Comparison of ENCODE assay signal across 17 cellular contexts in genomic region chr21:22536511-22536910, GRCh38.
DNase-seq lines count a peak whose midpoint lies in the region; ATAC-seq, FAIRE-seq and TF ChIP-seq lines count a peak whose summit lies in the region.
"Had no signal": no experiment of that assay in that cellular context is flagged by ENCODE, and none has a peak within 500 bp of the region (broad histone marks: within the 10 kb centered on the region; RNA-seq: fewer than 3 reads in every experiment).

No MANE protein-coding gene starts in this region.

- no TSS peak for BruUV-seq in HepG2 (replicated peaks; lab: Mats Ljungman, UMichigan)
- no TSS peak for BruUV-seq in K562 (replicated peaks; lab: Mats Ljungman, UMichigan)

- H2AFZ ChIP-seq in HepG2 (ENCODE audit: low read length), result no peak overlapping the region
- no peak overlapping the region for H2AFZ ChIP-seq in K562 (ENCODE audit: low read depth, low read length)

- H3K36me3 ChIP-seq in HepG2 (replicated peaks in 1 of 2; ENCODE audit: control insufficient read depth in 1 of 2, insufficient read depth in 2 of 2, low read length in 2 of 2) (no peaks in the 10 kb centered on the region), right lobe of liver (no peaks in the 10 kb centered on the region), K562 (ENCODE audit: control insufficient read depth, insufficient read depth, low read length) (no peaks in the 10 kb centered on the region)
- H3K36me3 ChIP-seq: heart left ventricle, pancreas, SJCRH30 had no signal

- H3K79me2 ChIP-seq in HepG2 (ENCODE audit: insufficient read depth, low read length) (no peaks in the 10 kb centered on the region), K562 (ENCODE audit: control insufficient read depth, insufficient read depth, low read length) (no peaks in the 10 kb centered on the region)

- H3K4me2 ChIP-seq in HepG2 (ENCODE audit: low read depth, low read length) (no peak overlapping the region), K562 (ENCODE audit: insufficient read depth, low read length) (no peak overlapping the region)

- no peak for TF ChIP-seq CTCF in HepG2 (CRISPR knock-in tag; IDR thresholded peaks at IDR 0.05)
- no peak for TF ChIP-seq CTCF in right lobe of liver (IDR thresholded peaks at IDR 0.05)
- no peak for TF ChIP-seq CTCF in K562 (IDR thresholded peaks at IDR 0.05 in 2 of 3, conservative IDR thresholded peaks at IDR 0.05 in 1 of 3; ENCODE audit: insufficient read depth in 2 of 3, low read depth in 1 of 3, low read length in 3 of 3)

- DNase-seq in HepG2 (ENCODE audit: low spot score), result no peak
- no peak for DNase-seq in right lobe of liver
- DNase-seq in NCI-H69 (lab: John Stamatoyannopoulos, UW), result peak; percentile 8
- peak in 1 of 4 experiments; percentile 1 for DNase-seq in K562 (ENCODE audit: extremely low read depth in 1 of 4, low spot score in 3 of 4)
- no peak for DNase-seq in NCI-H510A (lab: John Stamatoyannopoulos, UW)
- DNase-seq in kidney glomerular epithelial cell (lab: John Stamatoyannopoulos, UW), result no peak
- no peak for DNase-seq in frontal cortex (ENCODE audit: low spot score in 2 of 2)
- DNase-seq in NK-92 (lab: John Stamatoyannopoulos, UW; ENCODE audit: unreplicated experiment), result no peak
- DNase-seq: activated CD8-positive, alpha-beta memory T cell treated with anti-CD3 and anti-CD28 coated beads, Interleukin-2, amount 10 ng/mL, durations not matched to agents 7 days and 5 days; HCEC 1CT; heart left ventricle; NCI-H187 treated with DMSO at 0.1 percent for 48 hours; pancreas; SJCRH30; stimulated activated CD4-positive, alpha-beta T cell treated with anti-CD3 and anti-CD28 coated beads, Interleukin-12 subunit alpha, Interleukin-12 subunit beta, amount 100 ng/mL, for 4 hours; substantia nigra had no signal

- ATAC-seq in HepG2 (no peak), right lobe of liver (no peak), K562 (no peak)
- ATAC-seq: activated CD8-positive, alpha-beta memory T cell treated with anti-CD3 and anti-CD28 coated beads, Interleukin-2, amount 10 ng/mL, durations not matched to agents 7 days and 5 days; heart left ventricle; pancreas had no signal

- no peaks in the 10 kb centered on the region for H4K20me1 ChIP-seq in HepG2 (ENCODE audit: insufficient read depth, low read length)
- no peaks in the 10 kb centered on the region for H4K20me1 ChIP-seq in K562 (replicated peaks; ENCODE audit: control insufficient read depth, insufficient read depth, low read length)

- H3K27me3 ChIP-seq in HepG2 (ENCODE audit: control insufficient read depth in 1 of 2, insufficient read depth in 2 of 2, low read length in 2 of 2) (no peaks in the 10 kb centered on the region; a peak in 1 of 5 replicates), right lobe of liver (no peaks in the 10 kb centered on the region), K562 (ENCODE audit: control insufficient read depth in 2 of 2, insufficient read depth in 2 of 2, low read length in 2 of 2) (no peaks in the 10 kb centered on the region)
- H3K27me3 ChIP-seq: heart left ventricle, pancreas, SJCRH30 had no signal

- H3K27ac ChIP-seq in HepG2 (ENCODE audit: extremely low read length, insufficient read depth, low read length) (no peak overlapping the region), right lobe of liver (no peak overlapping the region), K562 (ENCODE audit: extremely low read depth, low read depth, low read length) (no peak overlapping the region)
- H3K27ac ChIP-seq: heart left ventricle, pancreas, SJCRH30, VCaP had no signal

- no peaks in the 10 kb centered on the region for H3K9me1 ChIP-seq in K562 (ENCODE audit: control insufficient read depth, insufficient read depth, low read length)

- intact Hi-C loops in HepG2 (cut with micrococcal nuclease; ENCODE audit: unreplicated experiment) (no loop called here), right lobe of liver (cut with DNase I) (no loop called here), K562 (cut with micrococcal nuclease) (no loop called here)

- POLR2A ChIA-PET in HepG2 (lab: Yijun Ruan, JAX), result no interaction called here
- POLR2A ChIA-PET in K562 (lab: Yijun Ruan, JAX), result interaction anchor here (0.6 kb wide), 2 partner anchors 244 to 1006 kb away, joined by 3 read pairs; no protein-coding TSS in a partner anchor

- TF ChIP-seq POLR2A in HepG2 (IDR thresholded peaks at IDR 0.05; ENCODE audit: insufficient read depth in 1 of 2, low read depth in 2 of 2, low read length in 2 of 2) (no peak), right lobe of liver (IDR thresholded peaks at IDR 0.05) (no peak), K562 (conservative IDR thresholded peaks at IDR 0.05) (no peak)

- H3K4me1 ChIP-seq in HepG2 (ENCODE audit: insufficient read depth, low read length) (no peaks in the 10 kb centered on the region), right lobe of liver (no peaks in the 10 kb centered on the region), K562 (replicated peaks in 1 of 2; ENCODE audit: control insufficient read depth in 2 of 2, insufficient read depth in 2 of 2, low read length in 2 of 2) (no peaks in the 10 kb centered on the region)
- H3K4me1 ChIP-seq: heart left ventricle, pancreas, SJCRH30 had no signal

- TF ChIP-seq EP300 in HepG2 (IDR thresholded peaks at IDR 0.05; ENCODE audit: low read depth in 2 of 2, low read length in 2 of 2), result no peak
- no peak for TF ChIP-seq EP300 in HepG2 (CRISPR knock-in tag; IDR thresholded peaks at IDR 0.05; ENCODE audit: borderline replicate concordance)
- no peak for TF ChIP-seq EP300 in K562 (IDR thresholded peaks at IDR 0.05; ENCODE audit: low read length)

- H3K9ac ChIP-seq in HepG2 (ENCODE audit: insufficient read depth, low read depth, low read length), result no peak overlapping the region
- H3K9ac ChIP-seq in K562 (ENCODE audit: insufficient read depth in 1 of 2, low read depth in 2 of 2, low read length in 2 of 2), result no peak overlapping the region

- FAIRE-seq in HepG2 (lab: Jason Lieb, UNC) (no peak), K562 (lab: Jason Lieb, UNC) (no peak), frontal cortex (lab: Jason Lieb, UNC) (no peak)
- FAIRE-seq: pancreas had no signal

- H3K4me3 ChIP-seq in HepG2 (replicated peaks in 1 of 3; ENCODE audit: insufficient read depth in 1 of 3, low read depth in 2 of 3, low read length in 3 of 3), result no peak overlapping the region
- H3K4me3 ChIP-seq in right lobe of liver, result no peak overlapping the region
- H3K4me3 ChIP-seq in K562, result no peak overlapping the region
- H3K4me3 ChIP-seq: heart left ventricle, pancreas, SJCRH30 had no signal

- CTCF ChIA-PET in HepG2 (lab: Yijun Ruan, JAX; ENCODE audit: low intra/inter-chr PET ratio, low total read pairs), result no interaction called here
- CTCF ChIA-PET in K562 (lab: Yijun Ruan, JAX; ENCODE audit: low intra/inter-chr PET ratio), result no interaction called here

- peaks cover 95% of the 10 kb centered on the region for H3K9me3 ChIP-seq in HepG2 (ENCODE audit: low read length)
- H3K9me3 ChIP-seq in right lobe of liver, result no peaks in the 10 kb centered on the region
- H3K9me3 ChIP-seq in K562 (replicated peaks; ENCODE audit: control insufficient read depth, insufficient read depth, low read depth, low read length), result no peaks in the 10 kb centered on the region
- H3K9me3 ChIP-seq: pancreas, SJCRH30 had no signal

- no peak for TF ChIP-seq RAD21 in HepG2 (CRISPR knock-in tag; IDR thresholded peaks at IDR 0.05)
- TF ChIP-seq RAD21 in K562 (CRISPR knock-in tag; conservative IDR thresholded peaks at IDR 0.05 in 1 of 2, IDR thresholded peaks at IDR 0.05 in 1 of 2), result no peak

- in situ Hi-C loops in HepG2 (cut with HindIII; ENCODE audit: extremely low pct_ligation_motif_present, low pct_unique_long_range_greater_than_20kb), result no loop called here
- in situ Hi-C loops in K562 (cut with MboI), result no loop called here

TF ChIP-seq in HepG2, 621 proteins besides CTCF, POLR2A, EP300 and RAD21:
- no peak for TF ChIP-seq TBP (CRISPR knock-in tag; IDR thresholded peaks at IDR 0.05)
- no peak for TF ChIP-seq KDM1A (CRISPR knock-in tag; IDR thresholded peaks at IDR 0.05)
- peak; percentile 14 to 46; a peak in 2 of 4 replicates for TF ChIP-seq MAFK (conservative IDR thresholded peaks at IDR 0.05 in 1 of 2, IDR thresholded peaks at IDR 0.05 in 1 of 2; ENCODE audit: low read length in 2 of 2)
- TF ChIP-seq SSRP1 (CRISPR knock-in tag; IDR thresholded peaks at IDR 0.05), result no peak
- peak; percentile 82 for TF ChIP-seq NFE2L2 (IDR thresholded peaks at IDR 0.05; ENCODE audit: low read length)
- TF ChIP-seq CREB1 (IDR thresholded peaks at IDR 0.05), result 0 out of 2 replicates have a peak, but pooled peaks have one; percentile 20
- no peak for TF ChIP-seq CREB1 (CRISPR knock-in tag; IDR thresholded peaks at IDR 0.05)
TF ChIP-seq in HepG2: peak in this region for 3.

TF ChIP-seq in K562, 482 proteins besides CTCF, POLR2A, EP300 and RAD21 (continues in another document):
- TF ChIP-seq ZNF24 (IDR thresholded peaks at IDR 0.05), result no peak
- TF ChIP-seq ATF2 (CRISPR knock-in tag; IDR thresholded peaks at IDR 0.05), result no peak

Comparison
In these comparisons a context has a peak if more than half of its experiments do, and no peak if none do; other contexts are left out.
1. Of the 241 proteins assayed by ChIP-seq in both HepG2 and K562: peak only in HepG2: MAFK; only in K562: FOSL1, MAFF, MAFG, NFE2 and NFE2L1; in both: none; in neither: 232; mixed calls (peak in some experiments, not most) for 3.